ENCODE assay signal across 9 cellular contexts in genomic region chr5:102561894-102562760, GRCh38.
DNase-seq lines count a peak whose midpoint lies in the region; ATAC-seq and TF ChIP-seq lines count a peak whose summit lies in the region.
"Had no signal": no experiment of that assay in that cellular context is flagged by ENCODE, and none has a peak within 500 bp of the region (broad histone marks: within the 10 kb centered on the region; RNA-seq: fewer than 3 reads in every experiment).

No MANE protein-coding gene starts in this region.

- H3K4me3 ChIP-seq in A673 (ENCODE audit: low read depth, low read length, poor library complexity, severe bottlenecking) (no peak overlapping the region), GM12875 (ENCODE audit: low read depth, low read length) (no peak overlapping the region), heart right ventricle (no peak overlapping the region), lower leg skin (ENCODE audit: low read depth, poor library complexity, severe bottlenecking) (no peak overlapping the region)

- no TSS peak for BruUV-seq in A673 (replicated peaks; lab: Mats Ljungman, UMichigan)

- H3K27me3 Mint-ChIP-seq in activated T-helper 1 cell treated with anti-CD3 and anti-CD28 coated beads, Interleukin-12 subunit alpha, Interleukin-12 subunit beta, Interleukin-2, Interleukin-4 antibody, amounts not matched to agents 30 ng/mL and 10 ng/mL and 1 ng/mL, durations not matched to agents 14 hours and 24 hours and 36 hours (ENCODE audit: insufficient read depth), result peaks cover 4% of the 10 kb centered on the region

- no peaks in the 10 kb centered on the region for H3K4me1 Mint-ChIP-seq in activated T-helper 1 cell treated with anti-CD3 and anti-CD28 coated beads, Interleukin-12 subunit alpha, Interleukin-12 subunit beta, Interleukin-2, Interleukin-4 antibody, amounts not matched to agents 30 ng/mL and 10 ng/mL and 1 ng/mL, durations not matched to agents 14 hours and 24 hours and 36 hours (ENCODE audit: low read depth)

- no peaks in the 10 kb centered on the region for H3K9me3 Mint-ChIP-seq in activated T-helper 1 cell treated with anti-CD3 and anti-CD28 coated beads, Interleukin-12 subunit alpha, Interleukin-12 subunit beta, Interleukin-2, Interleukin-4 antibody, amounts not matched to agents 30 ng/mL and 10 ng/mL and 1 ng/mL, durations not matched to agents 14 hours and 24 hours and 36 hours
- H3K9me3 Mint-ChIP-seq: stimulated activated naive CD8-positive, alpha-beta T cell treated with anti-CD3 and anti-CD28 coated beads, Interleukin-15, Interleukin-2, amounts not matched to agents 100 ng/mL and 50 ng/mL, for 24 hours had no signal

- H3K27ac Mint-ChIP-seq in activated T-helper 1 cell treated with anti-CD3 and anti-CD28 coated beads, Interleukin-12 subunit alpha, Interleukin-12 subunit beta, Interleukin-2, Interleukin-4 antibody, amounts not matched to agents 30 ng/mL and 10 ng/mL and 1 ng/mL, durations not matched to agents 14 hours and 24 hours and 36 hours, result no peak overlapping the region
- H3K27ac Mint-ChIP-seq: stimulated activated naive CD8-positive, alpha-beta T cell treated with anti-CD3 and anti-CD28 coated beads, Interleukin-15, Interleukin-2, amounts not matched to agents 100 ng/mL and 50 ng/mL, for 24 hours had no signal

- H3K36me3 Mint-ChIP-seq in activated T-helper 1 cell treated with anti-CD3 and anti-CD28 coated beads, Interleukin-12 subunit alpha, Interleukin-12 subunit beta, Interleukin-2, Interleukin-4 antibody, amounts not matched to agents 30 ng/mL and 10 ng/mL and 1 ng/mL, durations not matched to agents 14 hours and 24 hours and 36 hours (ENCODE audit: low read depth), result no peaks in the 10 kb centered on the region

- no peak for TF ChIP-seq POLR2A in lower leg skin (IDR thresholded peaks at IDR 0.05)

- no peaks in the 10 kb centered on the region for H3K9me3 ChIP-seq in A673 (ENCODE audit: low read depth, low read length, poor library complexity, severe bottlenecking)
- H3K9me3 ChIP-seq in heart right ventricle, result peaks cover 0 to 13% (median 0%) of the 10 kb centered on the region in 11 donors

- H3K36me3 ChIP-seq in A673 (ENCODE audit: insufficient read depth, low read length, poor library complexity, severe bottlenecking), result no peaks in the 10 kb centered on the region
- no peaks in the 10 kb centered on the region for H3K36me3 ChIP-seq in heart right ventricle

- DNase-seq in A673 (ENCODE audit: low spot score) (peak; percentile 72), SKM-1 (lab: John Stamatoyannopoulos, UW; ENCODE audit: unreplicated experiment) (peak; percentile 16), heart right ventricle (peak; percentile 5 to 11), T1000 (lab: John Stamatoyannopoulos, UW) (no peak), lower leg skin (ENCODE audit: low spot score in 2 of 2) (no peak)
- no peak for DNase-seq in activated T-helper 1 cell treated with anti-CD3 and anti-CD28 coated beads, Interleukin-12 subunit alpha, Interleukin-12 subunit beta, Interleukin-2, Interleukin-4 antibody, amounts not matched to agents 30 ng/mL and 10 ng/mL and 1 ng/mL, durations not matched to agents 14 hours and 24 hours and 36 hours (ENCODE audit: low spot score)

- intact Hi-C loops in A673 (cut with micrococcal nuclease; ENCODE audit: unreplicated experiment) (no loop called here), heart right ventricle (cut with DNase I) (no loop called here), lower leg skin (cut with DNase I; ENCODE audit: low total_unique reads) (no loop called here)
- intact Hi-C loops in activated T-helper 1 cell treated with anti-CD3 and anti-CD28 coated beads, Interleukin-12 subunit alpha, Interleukin-12 subunit beta, Interleukin-2, Interleukin-4 antibody, amounts not matched to agents 30 ng/mL and 10 ng/mL and 1 ng/mL, durations not matched to agents 14 hours and 24 hours and 36 hours (cut with micrococcal nuclease), result no loop called here

- TF ChIP-seq CTCF in A673 (conservative IDR thresholded peaks at IDR 0.05; ENCODE audit: low read depth, low read length) (peak; percentile 94), GM12875 (IDR thresholded peaks at IDR 0.05; ENCODE audit: borderline replicate concordance, insufficient read depth, low read depth, low read length) (peak; percentile 89), heart right ventricle (IDR thresholded peaks at IDR 0.05) (peak; percentile 18 to 56 (median 39)), lower leg skin (IDR thresholded peaks at IDR 0.05) (no peak)

- H3K27ac ChIP-seq in A673 (ENCODE audit: low read depth, low read length, poor library complexity, severe bottlenecking) (no peak overlapping the region), heart right ventricle (no peak overlapping the region)

- CTCF ChIA-PET in A673 (lab: Charles Lee), result no interaction called here

- WGBS in heart right ventricle, 2 donors, result 38 to 39% methylated on average over 11 of the region's 11 CpGs
- 39 to 44% methylated on average over 11 of the region's 11 CpGs for WGBS in lower leg skin, 2 donors

- H3K27me3 ChIP-seq in A673 (replicated peaks; ENCODE audit: insufficient read depth, low read depth, low read length, poor library complexity) (no peaks in the 10 kb centered on the region), heart right ventricle (no peaks in the 10 kb centered on the region)

- POLR2A ChIA-PET in A673 (lab: Charles Lee; ENCODE audit: low non-redundant PET), result no interaction called here

- H3K4me3 Mint-ChIP-seq in activated T-helper 1 cell treated with anti-CD3 and anti-CD28 coated beads, Interleukin-12 subunit alpha, Interleukin-12 subunit beta, Interleukin-2, Interleukin-4 antibody, amounts not matched to agents 30 ng/mL and 10 ng/mL and 1 ng/mL, durations not matched to agents 14 hours and 24 hours and 36 hours, result no peak overlapping the region
- H3K4me3 Mint-ChIP-seq: stimulated activated naive CD8-positive, alpha-beta T cell treated with anti-CD3 and anti-CD28 coated beads, Interleukin-15, Interleukin-2, amounts not matched to agents 100 ng/mL and 50 ng/mL, for 24 hours had no signal

- ATAC-seq in HG03103 (IDR thresholded peaks at IDR 0.05; ENCODE audit: low read depth, unreplicated experiment) (peak; percentile 78), heart right ventricle (no peak)

- H3K4me1 ChIP-seq in A673 (ENCODE audit: insufficient read depth, low read length, poor library complexity, severe bottlenecking), result no peaks in the 10 kb centered on the region
- no peaks in the 10 kb centered on the region for H3K4me1 ChIP-seq in heart right ventricle

Comparison
In these comparisons a context has a peak if more than half of its experiments do, and no peak if none do; other contexts are left out.
1. DNase-seq: peak in A673 (single experiment), SKM-1 (single experiment) and heart right ventricle (2 of 2); none in activated T-helper 1 cell treated with anti-CD3 and anti-CD28 coated beads, Interleukin-12 subunit alpha, Interleukin-12 subunit beta, Interleukin-2, Interleukin-4 antibody, amounts not matched to agents 30 ng/mL and 10 ng/mL and 1 ng/mL, durations not matched to agents 14 hours and 24 hours and 36 hours (single experiment), T1000 (single experiment) and lower leg skin (0 of 2).
2. CTCF ChIP-seq: peak in A673 (single experiment), GM12875 (single experiment) and heart right ventricle (9 of 9); none in lower leg skin (0 of 3).